Comparison of ENCODE assay signal across 1 cellular context in genomic region chr20:1118336-1119127, GRCh38.
A peak's percentile ranks its signal among the peaks of the same experiment; 100 is the strongest.
TF ChIP-seq lines count a peak whose summit lies in the region.

Gene PSMF1, plus strand, starts transcription at chr20:1118602. Its CDS starts 172 bp downstream, at chr20:1118774.

TF ChIP-seq in HepG2, 621 proteins besides CTCF, POLR2A, EP300 and RAD21 (continued from another document):
- TF ChIP-seq ZNF414 (CRISPR knock-in tag; IDR thresholded peaks at IDR 0.05) (peak; percentile 100), RFX1 (IDR thresholded peaks at IDR 0.05) (no peak), NCOA2 (CRISPR knock-in tag; IDR thresholded peaks at IDR 0.05) (peak; percentile 90), FOXK2 (IDR thresholded peaks at IDR 0.05) (peak; percentile 74), UBTF (CRISPR knock-in tag; IDR thresholded peaks at IDR 0.05) (peak; percentile 94), SRY (CRISPR knock-in tag; IDR thresholded peaks at IDR 0.05) (peak; percentile 92), NKX3-1 (CRISPR knock-in tag; IDR thresholded peaks at IDR 0.05) (peak; percentile 96), ZNF468 (CRISPR knock-in tag; IDR thresholded peaks at IDR 0.05) (peak; percentile 91; the same call in 1 of the 2 replicates), MZF1 (CRISPR knock-in tag; IDR thresholded peaks at IDR 0.05; ENCODE audit: borderline replicate concordance) (peak; percentile 94; the same call in 1 of the 2 replicates), BATF2 (CRISPR knock-in tag; IDR thresholded peaks at IDR 0.05) (no peak; the same call in none of the 2 replicates), MED1 (CRISPR knock-in tag; IDR thresholded peaks at IDR 0.05) (peak; percentile 98), TOE1 (CRISPR knock-in tag; IDR thresholded peaks at IDR 0.05) (peak; percentile 99), ZNF547 (CRISPR knock-in tag; IDR thresholded peaks at IDR 0.05) (peak; percentile 97), ZNF446 (CRISPR knock-in tag; IDR thresholded peaks at IDR 0.05) (peak; percentile 16; the same call in 1 of the 2 replicates), ZFP41 (CRISPR knock-in tag; IDR thresholded peaks at IDR 0.05; ENCODE audit: borderline replicate concordance) (no peak), CENPT (CRISPR knock-in tag; IDR thresholded peaks at IDR 0.05; ENCODE audit: low read depth) (no peak), ZNF33A (CRISPR knock-in tag; IDR thresholded peaks at IDR 0.05; ENCODE audit: borderline replicate concordance) (no peak), JDP2 (CRISPR knock-in tag; IDR thresholded peaks at IDR 0.05; ENCODE audit: borderline replicate concordance) (peak; percentile 86; the same call in 1 of the 2 replicates), NFATC3 (CRISPR knock-in tag; IDR thresholded peaks at IDR 0.05) (0 out of 2 replicates have a peak, but pooled peaks have one; percentile 43), ONECUT2 (CRISPR knock-in tag; IDR thresholded peaks at IDR 0.05) (peak; percentile 58), ZNF510 (CRISPR knock-in tag; IDR thresholded peaks at IDR 0.05; ENCODE audit: low read depth) (peak; percentile 93; the same call in 1 of the 2 replicates), TFE3 (CRISPR knock-in tag; IDR thresholded peaks at IDR 0.05) (peak; percentile 92), ZNF407 (CRISPR knock-in tag; IDR thresholded peaks at IDR 0.05; ENCODE audit: not compliant biosample characterization) (peak; percentile 97), ZBTB49 (CRISPR knock-in tag; IDR thresholded peaks at IDR 0.05; ENCODE audit: borderline replicate concordance) (peak; percentile 94; the same call in 1 of the 2 replicates), SOX13 (IDR thresholded peaks at IDR 0.05) (peak; percentile 67; the same call in 1 of the 2 replicates), SOX13 (CRISPR knock-in tag; conservative IDR thresholded peaks at IDR 0.05 in 1 of 2, IDR thresholded peaks at IDR 0.05 in 1 of 2) (peak in 1 of 2 experiments; percentile 84; a peak in 2 of 4 replicates), NFE2L2 (IDR thresholded peaks at IDR 0.05; ENCODE audit: low read length) (no peak; the same call in 1 of the 2 replicates), ZNF549 (CRISPR knock-in tag; IDR thresholded peaks at IDR 0.05) (peak; percentile 81; the same call in 1 of the 2 replicates), NFE2L1 (CRISPR knock-in tag; IDR thresholded peaks at IDR 0.05; ENCODE audit: borderline replicate concordance) (peak; percentile 93; the same call in 1 of the 2 replicates), ZBTB4 (CRISPR knock-in tag; IDR thresholded peaks at IDR 0.05; ENCODE audit: borderline replicate concordance) (peak; percentile 91; the same call in 1 of the 2 replicates), SNAPC5 (CRISPR knock-in tag; IDR thresholded peaks at IDR 0.05; ENCODE audit: borderline replicate concordance) (peak; percentile 87; the same call in 1 of the 2 replicates)
